ENCODE assay signal across 1 cellular context in genomic region chr12:108865169-108865568, GRCh38.
TF ChIP-seq lines count a peak whose summit lies in the region.

No MANE protein-coding gene starts in this region.

TF ChIP-seq in K562, 482 proteins besides CTCF, POLR2A, EP300 and RAD21:
- TF ChIP-seq ILF3 (IDR thresholded peaks at IDR 0.05; ENCODE audit: borderline replicate concordance): no peak
- TF ChIP-seq THRB (CRISPR knock-in tag; conservative IDR thresholded peaks at IDR 0.05): no peak
- no peak for TF ChIP-seq ELK3 (CRISPR knock-in tag; IDR thresholded peaks at IDR 0.05)
- no peak for TF ChIP-seq CXXC5 (CRISPR knock-in tag; IDR thresholded peaks at IDR 0.05)
- 0 out of 2 replicates have a peak, but pooled peaks have one; percentile 19 for TF ChIP-seq ZBTB33 (CRISPR knock-in tag; IDR thresholded peaks at IDR 0.05)
- no peak for TF ChIP-seq FOS (IDR thresholded peaks at IDR 0.05; ENCODE audit: extremely low read depth, insufficient read length)
- no peak for TF ChIP-seq PATZ1 (CRISPR knock-in tag; IDR thresholded peaks at IDR 0.05; ENCODE audit: borderline replicate concordance)
- no peak for TF ChIP-seq E2F5 (CRISPR knock-in tag; IDR thresholded peaks at IDR 0.05)
- TF ChIP-seq ZNF592 (IDR thresholded peaks at IDR 0.05): no peak
- TF ChIP-seq PRDM10 (IDR thresholded peaks at IDR 0.05; ENCODE audit: partially characterized antibody): peak; percentile 91
- TF ChIP-seq ZNF263 (CRISPR knock-in tag; IDR thresholded peaks at IDR 0.05; ENCODE audit: borderline replicate concordance): peak; percentile 77
- TF ChIP-seq ZNF551 (CRISPR knock-in tag; IDR thresholded peaks at IDR 0.05): no peak
- no peak for TF ChIP-seq ZNF584 (CRISPR knock-in tag; IDR thresholded peaks at IDR 0.05; ENCODE audit: low read depth)
- TF ChIP-seq SLC30A9 (CRISPR knock-in tag; IDR thresholded peaks at IDR 0.05): no peak
